Comparison of ENCODE assay signal across 8 cellular contexts in the genomic region with DNA sequence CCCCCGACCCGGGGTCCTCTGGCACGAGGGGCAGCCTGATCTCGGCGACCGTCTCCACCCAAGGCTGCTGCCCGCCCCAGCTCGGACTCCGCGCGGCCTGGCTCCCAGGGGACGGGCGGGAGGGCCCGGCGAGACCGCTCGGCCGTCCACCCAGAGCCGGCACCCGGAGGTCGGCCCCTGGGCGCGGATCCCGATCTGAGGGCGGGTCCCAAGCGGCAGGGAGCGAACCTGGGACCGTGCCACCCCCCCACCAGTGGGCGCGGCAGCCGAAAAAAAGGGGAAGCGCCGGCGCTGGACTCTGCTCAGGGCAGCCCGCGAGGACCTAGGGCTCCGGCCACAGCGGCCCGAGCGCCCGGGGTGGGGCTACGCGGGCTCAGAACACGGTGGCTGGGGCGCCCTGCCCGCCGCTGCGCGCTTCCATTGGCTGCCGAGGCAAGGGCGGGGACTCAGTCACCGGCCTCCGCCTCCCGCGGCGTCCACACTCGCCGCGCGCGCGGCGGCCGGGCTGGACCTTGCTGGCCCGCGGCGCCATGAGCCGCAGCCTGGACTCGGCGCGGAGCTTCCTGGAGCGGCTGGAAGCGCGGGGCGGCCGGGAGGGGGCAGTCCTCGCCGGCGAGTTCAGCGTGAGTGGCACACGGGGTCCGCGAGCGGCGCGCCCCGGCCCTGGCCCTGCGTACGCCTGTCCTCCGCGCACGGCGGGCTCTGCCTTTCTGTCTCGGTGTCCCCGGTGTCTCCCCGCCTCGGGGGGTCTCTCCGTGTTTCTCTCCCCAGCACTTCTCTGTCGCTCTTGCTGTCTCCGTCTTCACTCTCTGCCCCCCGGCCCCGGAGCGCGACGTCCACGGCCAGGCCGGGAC.
A peak's percentile ranks its signal among the peaks of the same experiment; 100 is the strongest.
DNase-seq lines count a peak whose midpoint lies in the region; TF ChIP-seq lines count a peak whose summit lies in the region.

Gene PTPN18 (plus strand): TSS at position 479 of the 854 bp plus-strand sequence. CDS start 52 bp downstream, at position 531.

- peak; percentile 68 to 88 (median 87) for DNase-seq in NCI-H1417 (lab: John Stamatoyannopoulos, UW)
- DNase-seq in NCI-H1417 treated with DMSO at 0.1 percent for 48 hours (lab: John Stamatoyannopoulos, UW), result no peak
- no peak for DNase-seq in HFF-Myc (ENCODE audit: extremely low read depth, low read depth)
- DNase-seq in MV-4-11 (lab: John Stamatoyannopoulos, UW), result peak; percentile 51
- DNase-seq in T-helper 1 cell, result peak; percentile 30 to 60 (median 44)
- DNase-seq in astrocyte of the hippocampus (ENCODE audit: low read depth, low spot score), result peak; percentile 95
- peak; percentile 92 for DNase-seq in hepatic stellate cell (ENCODE audit: low spot score)
- DNase-seq in putamen (ENCODE audit: low spot score), result peak; percentile 86

- TF ChIP-seq CTCF in HFF-Myc (IDR thresholded peaks at IDR 0.05; ENCODE audit: low read depth, low read length, missing control alignments), result peak; percentile 33

- H3K4me3 ChIP-seq in HFF-Myc (replicated peaks; ENCODE audit: low read depth, low read length), result peak within 1 kb of the TSS; percentile 63

Comparison
In these comparisons a context has a peak if more than half of its experiments do, and no peak if none do; other contexts are left out.
1. DNase-seq: peak in NCI-H1417 (3 of 3), MV-4-11 (single experiment), T-helper 1 cell (5 of 5), astrocyte of the hippocampus (single experiment), hepatic stellate cell (single experiment) and putamen (single experiment); none in NCI-H1417 treated with DMSO at 0.1 percent for 48 hours (single experiment) and HFF-Myc (single experiment).